1 cellular context compared by ENCODE assay signal in genomic region chr16:3095869-3096268, GRCh38.
TF ChIP-seq lines count a peak whose summit lies in the region.

No MANE protein-coding gene starts in this region.

TF ChIP-seq in H1, 55 proteins besides CTCF, POLR2A, EP300 and RAD21:
- TF ChIP-seq BRCA1 (IDR thresholded peaks at IDR 0.05; ENCODE audit: low read depth, low read length) (no peak), RXRA (IDR thresholded peaks at IDR 0.05; ENCODE audit: insufficient read depth, low read depth, low read length) (no peak)
